ENCODE assay signal across 8 cellular contexts in genomic region chr11:20112291-20113146, GRCh38. TPM values are rescaled to one million over a fixed set of nuclear protein-coding genes. Genes with fewer than 3 reads are reported as not detected.
A peak's percentile ranks its signal among the peaks of the same experiment; 100 is the strongest.
DNase-seq lines count a peak whose midpoint lies in the region; ATAC-seq, FAIRE-seq and TF ChIP-seq lines count a peak whose summit lies in the region.

No MANE protein-coding gene starts in this region.

- H3K4me3 ChIP-seq in HepG2 (replicated peaks in 1 of 3; ENCODE audit: insufficient read depth in 1 of 3, low read depth in 2 of 3, low read length in 3 of 3): no peak overlapping the region

- no peaks in the 10 kb centered on the region for H3K4me1 ChIP-seq in HepG2 (ENCODE audit: insufficient read depth, low read length)

- FAIRE-seq in HepG2 (lab: Jason Lieb, UNC): no peak

- peaks cover 30 to 85% of the 10 kb centered on the region in 2 experiments for H3K36me3 ChIP-seq in HepG2 (replicated peaks in 1 of 2; ENCODE audit: control insufficient read depth in 1 of 2, insufficient read depth in 2 of 2, low read length in 2 of 2)

- H3K9ac ChIP-seq in HepG2 (ENCODE audit: insufficient read depth, low read depth, low read length): no peak overlapping the region

- no peak; the same call in 2 of the 3 replicates for ATAC-seq in HepG2
- ATAC-seq in HG03378 (IDR thresholded peaks at IDR 0.05; ENCODE audit: unreplicated experiment): no peak

- H4K20me1 ChIP-seq in HepG2 (ENCODE audit: insufficient read depth, low read length): no peaks in the 10 kb centered on the region

- H3K36me3 Mint-ChIP-seq in chondrocyte (ENCODE audit: low read depth) (peaks cover 31% of the 10 kb centered on the region), type B pancreatic cell (peaks cover 18% of the 10 kb centered on the region)

- H3K27ac ChIP-seq in HepG2 (ENCODE audit: extremely low read length, insufficient read depth, low read length): no peak overlapping the region

- BruUV-seq in HepG2 (replicated peaks; lab: Mats Ljungman, UMichigan): no TSS peak

- peak overlapping the region; percentile 98 for H3K27ac Mint-ChIP-seq in chondrocyte (ENCODE audit: unreplicated experiment)
- peak overlapping the region; percentile 30 for H3K27ac Mint-ChIP-seq in type B pancreatic cell

- H3K27me3 ChIP-seq in HepG2 (ENCODE audit: control insufficient read depth in 1 of 2, insufficient read depth in 2 of 2, low read length in 2 of 2): no peaks in the 10 kb centered on the region

- TF ChIP-seq POLR2A in HepG2 (IDR thresholded peaks at IDR 0.05; ENCODE audit: insufficient read depth in 1 of 2, low read depth in 2 of 2, low read length in 2 of 2): no peak

- H3K4me1 Mint-ChIP-seq in chondrocyte (ENCODE audit: low read depth) (peaks cover 89% of the 10 kb centered on the region), type B pancreatic cell (ENCODE audit: unreplicated experiment) (no peaks in the 10 kb centered on the region)

- TF ChIP-seq EP300 in HepG2 (IDR thresholded peaks at IDR 0.05; ENCODE audit: low read depth in 2 of 2, low read length in 2 of 2) (no peak), HepG2 (CRISPR knock-in tag; IDR thresholded peaks at IDR 0.05; ENCODE audit: borderline replicate concordance) (no peak)

- TF ChIP-seq CTCF in chondrocyte (IDR thresholded peaks at IDR 0.05) (no peak), HepG2 (CRISPR knock-in tag; IDR thresholded peaks at IDR 0.05) (no peak), type B pancreatic cell (conservative IDR thresholded peaks at IDR 0.05) (no peak)

- intact Hi-C loops in HepG2 (cut with micrococcal nuclease; ENCODE audit: unreplicated experiment): loop anchor here (5.0 kb wide), 1 partner anchor 75 kb away; no protein-coding TSS in a partner anchor

- no peaks in the 10 kb centered on the region for H3K9me3 ChIP-seq in HepG2 (ENCODE audit: low read length)

- in situ Hi-C loops in HepG2 (cut with HindIII; ENCODE audit: extremely low pct_ligation_motif_present, low pct_unique_long_range_greater_than_20kb): loop anchor here (5.0 kb wide), 1 partner anchor 175 kb away; no protein-coding TSS in a partner anchor

- DNase-seq in Daoy (ENCODE audit: low read depth) (peak; percentile 94), NCI-H524 treated with DMSO at 0.1 percent for 48 hours (lab: John Stamatoyannopoulos, UW) (peak; percentile 41), chondrocyte (ENCODE audit: low spot score) (no peak), HepG2 (ENCODE audit: low spot score) (no peak), type B pancreatic cell (ENCODE audit: extremely low spot score, unreplicated experiment) (no peak), SKM-1 treated with dmso at 0.1 percent for 144 hours (lab: John Stamatoyannopoulos, UW; ENCODE audit: unreplicated experiment) (no peak)
- no peak for DNase-seq in NK-92 treated with Interleukin-12 subunit alpha and Interleukin-12 subunit beta, amount 100 ng/mL, for 24 hours (lab: John Stamatoyannopoulos, UW)

- CTCF ChIA-PET in HepG2 (lab: Yijun Ruan, JAX; ENCODE audit: low intra/inter-chr PET ratio, low total read pairs): interaction anchor here (1.2 kb wide), 1 partner anchor 161 kb away, joined by 3 read pairs; no protein-coding TSS in a partner anchor

- POLR2A ChIA-PET in HepG2 (lab: Yijun Ruan, JAX): no interaction called here

- no peak for TF ChIP-seq RAD21 in HepG2 (CRISPR knock-in tag; IDR thresholded peaks at IDR 0.05)

- H3K79me2 ChIP-seq in HepG2 (ENCODE audit: insufficient read depth, low read length): no peaks in the 10 kb centered on the region

- 97% methylated on average over 6 of the region's 15 CpGs for WGBS in HepG2 (ENCODE audit: low lambda C conversion rate)

- no peak overlapping the region for H2AFZ ChIP-seq in HepG2 (ENCODE audit: low read length)

- H3K9me3 Mint-ChIP-seq in chondrocyte (ENCODE audit: low read depth) (no peaks in the 10 kb centered on the region), type B pancreatic cell (no peaks in the 10 kb centered on the region)

- H3K4me3 Mint-ChIP-seq in chondrocyte (ENCODE audit: unreplicated experiment) (no peak overlapping the region), type B pancreatic cell (no peak overlapping the region)

- no peaks in the 10 kb centered on the region for H3K27me3 Mint-ChIP-seq in chondrocyte (ENCODE audit: low read depth)
- no peaks in the 10 kb centered on the region for H3K27me3 Mint-ChIP-seq in type B pancreatic cell

- H3K4me2 ChIP-seq in HepG2 (ENCODE audit: low read depth, low read length): no peak overlapping the region

TF ChIP-seq in HepG2, 621 proteins besides CTCF, POLR2A, EP300 and RAD21:
- TF ChIP-seq NBN (conservative IDR thresholded peaks at IDR 0.05): no peak
- TF ChIP-seq ZNF747 (CRISPR knock-in tag; IDR thresholded peaks at IDR 0.05; ENCODE audit: borderline replicate concordance): no peak
- TF ChIP-seq, protein P1, sequence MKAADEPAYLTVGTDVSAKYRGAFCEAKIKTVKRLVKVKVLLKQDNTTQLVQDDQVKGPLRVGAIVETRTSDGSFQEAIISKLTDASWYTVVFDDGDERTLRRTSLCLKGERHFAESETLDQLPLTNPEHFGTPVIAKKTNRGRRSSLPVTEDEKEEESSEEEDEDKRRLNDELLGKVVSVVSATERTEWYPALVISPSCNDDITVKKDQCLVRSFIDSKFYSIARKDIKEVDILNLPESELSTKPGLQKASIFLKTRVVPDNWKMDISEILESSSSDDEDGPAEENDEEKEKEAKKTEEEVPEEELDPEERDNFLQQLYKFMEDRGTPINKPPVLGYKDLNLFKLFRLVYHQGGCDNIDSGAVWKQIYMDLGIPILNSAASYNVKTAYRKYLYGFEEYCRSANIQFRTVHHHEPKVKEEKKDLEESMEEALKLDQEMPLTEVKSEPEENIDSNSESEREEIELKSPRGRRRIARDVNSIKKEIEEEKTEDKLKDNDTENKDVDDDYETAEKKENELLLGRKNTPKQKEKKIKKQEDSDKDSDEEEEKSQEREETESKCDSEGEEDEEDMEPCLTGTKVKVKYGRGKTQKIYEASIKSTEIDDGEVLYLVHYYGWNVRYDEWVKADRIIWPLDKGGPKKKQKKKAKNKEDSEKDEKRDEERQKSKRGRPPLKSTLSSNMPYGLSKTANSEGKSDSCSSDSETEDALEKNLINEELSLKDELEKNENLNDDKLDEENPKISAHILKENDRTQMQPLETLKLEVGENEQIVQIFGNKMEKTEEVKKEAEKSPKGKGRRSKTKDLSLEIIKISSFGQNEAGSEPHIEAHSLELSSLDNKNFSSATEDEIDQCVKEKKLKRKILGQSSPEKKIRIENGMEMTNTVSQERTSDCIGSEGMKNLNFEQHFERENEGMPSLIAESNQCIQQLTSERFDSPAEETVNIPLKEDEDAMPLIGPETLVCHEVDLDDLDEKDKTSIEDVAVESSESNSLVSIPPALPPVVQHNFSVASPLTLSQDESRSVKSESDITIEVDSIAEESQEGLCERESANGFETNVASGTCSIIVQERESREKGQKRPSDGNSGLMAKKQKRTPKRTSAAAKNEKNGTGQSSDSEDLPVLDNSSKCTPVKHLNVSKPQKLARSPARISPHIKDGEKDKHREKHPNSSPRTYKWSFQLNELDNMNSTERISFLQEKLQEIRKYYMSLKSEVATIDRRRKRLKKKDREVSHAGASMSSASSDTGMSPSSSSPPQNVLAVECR (CRISPR knock-in tag; IDR thresholded peaks at IDR 0.05; ENCODE audit: borderline replicate concordance): 0 out of 2 replicates have a peak, but pooled peaks have one; percentile 17
- TF ChIP-seq, protein P2, sequence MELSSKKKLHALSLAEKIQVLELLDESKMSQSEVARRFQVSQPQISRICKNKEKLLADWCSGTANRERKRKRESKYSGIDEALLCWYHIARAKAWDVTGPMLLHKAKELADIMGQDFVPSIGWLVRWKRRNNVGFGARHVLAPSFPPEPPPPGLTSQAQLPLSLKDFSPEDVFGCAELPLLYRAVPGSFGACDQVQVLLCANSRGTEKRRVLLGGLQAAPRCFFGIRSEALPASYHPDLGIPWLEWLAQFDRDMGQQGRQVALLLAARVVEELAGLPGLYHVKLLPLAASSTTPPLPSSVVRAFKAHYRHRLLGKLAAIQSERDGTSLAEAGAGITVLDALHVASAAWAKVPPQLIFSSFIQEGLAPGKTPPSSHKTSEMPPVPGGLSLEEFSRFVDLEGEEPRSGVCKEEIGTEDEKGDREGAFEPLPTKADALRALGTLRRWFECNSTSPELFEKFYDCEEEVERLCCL (CRISPR knock-in tag; IDR thresholded peaks at IDR 0.05; ENCODE audit: borderline replicate concordance): no peak
- TF ChIP-seq NFE2 (CRISPR knock-in tag; IDR thresholded peaks at IDR 0.05): no peak

RNA-seq across cellular contexts. Expression of gene DBX1, which starts 47.8 kb away (rescaled TPM):
- not detected in 2 replicates for total RNA-seq in Daoy (2014; rRNA removed; shearing (Covaris generic))
- total RNA-seq in chondrocyte: not detected in 3 replicates
- not detected in 2 replicates for total RNA-seq in HepG2 (2016; rRNA removed; fragmentation: Illumina TruSeq; extraction: Trizol)
- not detected in 2 replicates for total RNA-seq in HepG2 (2016; cell fraction: cytosol; rRNA removed; fragmentation: Illumina TruSeq; extraction: Trizol; ENCODE audit: low read depth)
- not detected in 2 replicates for total RNA-seq in HepG2 (2016; cell fraction: insoluble cytoplasmic fraction; rRNA removed; fragmentation: Illumina TruSeq; extraction: Trizol)
- total RNA-seq in HepG2 (2016; cell fraction: membrane; rRNA removed; fragmentation: Illumina TruSeq; extraction: Trizol): not detected in 2 replicates
- total RNA-seq in HepG2 (2016; cell fraction: nucleus; rRNA removed; fragmentation: Illumina TruSeq; extraction: Trizol): not detected in 2 replicates
- polyA plus RNA-seq in HepG2 (2011; rRNA removed): not detected in 2 replicates
- not detected in 2 replicates for polyA plus RNA-seq in HepG2 (2011; cell fraction: cytosol; rRNA removed)
- polyA plus RNA-seq in HepG2 (2011; cell fraction: nucleus; rRNA removed): not detected in 2 replicates
- not detected in 2 replicates for polyA plus RNA-seq in HepG2 (2012)
- polyA plus RNA-seq in HepG2 (2016; cell fraction: cytosol; fragmentation: Illumina TruSeq; extraction: Trizol; ENCODE audit: low read depth): not detected in 2 replicates
- not detected in 2 replicates for polyA plus RNA-seq in HepG2 (2016; cell fraction: insoluble cytoplasmic fraction; fragmentation: Illumina TruSeq; extraction: Trizol; ENCODE audit: low read depth)
- polyA plus RNA-seq in HepG2 (2016; cell fraction: membrane; fragmentation: Illumina TruSeq; extraction: Trizol; ENCODE audit: low read depth): not detected in 2 replicates
- polyA plus RNA-seq in HepG2 (2016; cell fraction: nucleus; fragmentation: Illumina TruSeq; extraction: Trizol; ENCODE audit: insufficient read depth, low read depth): not detected in 2 replicates
- not detected in 2 replicates for polyA minus RNA-seq in HepG2 (2011; rRNA and poly(A)+ RNA removed; ENCODE audit: low replicate concordance)
- not detected in 2 replicates for polyA minus RNA-seq in HepG2 (2011; cell fraction: cytosol; rRNA and poly(A)+ RNA removed)
- not detected in 2 replicates for polyA minus RNA-seq in HepG2 (2011; cell fraction: nucleus; rRNA and poly(A)+ RNA removed)
- 0.36 TPM in 1 of 2 replicates, not detected in the other for total RNA-seq in type B pancreatic cell (ENCODE audit: low replicate concordance)

Comparison
In these comparisons a context has a peak if more than half of its experiments do, and no peak if none do; other contexts are left out.
1. DNase-seq: peak in Daoy (single experiment) and NCI-H524 treated with DMSO at 0.1 percent for 48 hours (single experiment); none in chondrocyte (single experiment), HepG2 (single experiment), type B pancreatic cell (single experiment), SKM-1 treated with dmso at 0.1 percent for 144 hours (single experiment) and NK-92 treated with Interleukin-12 subunit alpha and Interleukin-12 subunit beta, amount 100 ng/mL, for 24 hours (single experiment).